ENCODE assay signal across 23 cellular contexts in genomic region chr3:42229266-42229941, GRCh38. TPM values are rescaled to one million over a fixed set of nuclear protein-coding genes. Genes with fewer than 3 reads are reported as not detected.
A peak's percentile ranks its signal among the peaks of the same experiment; 100 is the strongest.
DNase-seq lines count a peak whose midpoint lies in the region; ATAC-seq and TF ChIP-seq lines count a peak whose summit lies in the region.
"Had no signal": no experiment of that assay in that cellular context is flagged by ENCODE, and none has a peak within 500 bp of the region (broad histone marks: within the 10 kb centered on the region; RNA-seq: fewer than 3 reads in every experiment).

No MANE protein-coding gene starts in this region.

- no TSS peak for BruUV-seq in Panc1 (replicated peaks; lab: Mats Ljungman, UMichigan)

- H3K36me3 ChIP-seq in Panc1 (ENCODE audit: control insufficient read depth, insufficient read depth, low read length) (no peaks in the 10 kb centered on the region), endodermal cell (ENCODE audit: control insufficient read depth, insufficient read depth, low read length) (peaks cover 8% of the 10 kb centered on the region)

- DNase-seq in GM10266 (ENCODE audit: extremely low spot score) (no peak), Panc1 (ENCODE audit: low read depth, low spot score) (no peak), endodermal cell (peak; percentile 61), neural crest cell (ENCODE audit: low read depth, low spot score) (no peak), NCI-H345 (lab: John Stamatoyannopoulos, UW) (no peak), left ventricle myocardium superior (no peak)
- DNase-seq: activated CD4-positive, alpha-beta T cell treated with anti-CD3 and anti-CD28 coated beads, Interleukin-2, amount 50 U/mL, for 48 hours; activated naive CD4-positive, alpha-beta T cell treated with Interleukin-2 at 50 U/mL for 16 hours; CD4-positive, alpha-beta memory T cell; esophagus squamous epithelium; NCI-H2107; NCI-H774; stimulated activated CD4-positive, alpha-beta T cell treated with anti-CD3 and anti-CD28 coated beads, Interleukin-4, amount 100 ng/mL, for 24 hours; T-helper 17 cell; tibial artery had no signal

- H3K27me3 Mint-ChIP-seq in endodermal cell (ENCODE audit: insufficient read depth) (peaks cover 4% of the 10 kb centered on the region), neural crest cell (ENCODE audit: low read depth) (peaks cover 4% of the 10 kb centered on the region)

- POLR2A ChIA-PET in Panc1 (lab: Charles Lee): no interaction called here

- in situ Hi-C loops in Panc1 (cut with HindIII; ENCODE audit: low pct_unique_long_range_greater_than_20kb, low sequenced_read_pairs): no loop called here

- H3K9me3 Mint-ChIP-seq in endodermal cell (no peaks in the 10 kb centered on the region), neural crest cell (no peaks in the 10 kb centered on the region)

- no peak overlapping the region for H3K27ac Mint-ChIP-seq in endodermal cell
- H3K27ac Mint-ChIP-seq in neural crest cell (ENCODE audit: unreplicated experiment): peak overlapping the region; percentile 43
- H3K27ac Mint-ChIP-seq: T-helper 17 cell had no signal

- intact Hi-C loops in Panc1 (cut with micrococcal nuclease; ENCODE audit: unreplicated experiment): no loop called here
- intact Hi-C loops in left ventricle myocardium superior (cut with micrococcal nuclease): no loop called here

- H3K4me1 Mint-ChIP-seq in endodermal cell (no peaks in the 10 kb centered on the region), neural crest cell (peaks cover 7% of the 10 kb centered on the region)
- H3K4me1 Mint-ChIP-seq: CD4-positive, alpha-beta memory T cell had no signal

- H3K27me3 ChIP-seq in Panc1 (ENCODE audit: control insufficient read depth, insufficient read depth, low read length) (no peaks in the 10 kb centered on the region), endodermal cell (ENCODE audit: control insufficient read depth, insufficient read depth, low read length, poor library complexity, severe bottlenecking) (no peaks in the 10 kb centered on the region)
- H3K27me3 ChIP-seq: tibial artery, vagina had no signal

- H3K9me3 ChIP-seq in Panc1 (ENCODE audit: control insufficient read depth, insufficient read depth, low read depth, low read length) (no peaks in the 10 kb centered on the region), endodermal cell (ENCODE audit: control insufficient read depth, low read length) (no peaks in the 10 kb centered on the region)
- H3K9me3 ChIP-seq: esophagus squamous epithelium, tibial artery, vagina had no signal

- CTCF ChIA-PET in Panc1 (lab: Charles Lee): interaction anchor here (0.6 to 1.5 kb wide), 7 partner anchors 103 to 931 kb away, joined by 3 to 13 read pairs (median 5); no protein-coding TSS in a partner anchor

- H3K4me3 ChIP-seq in Panc1 (ENCODE audit: low read depth in 2 of 2, low read length in 2 of 2): no peak overlapping the region
- H3K4me3 ChIP-seq in endodermal cell (ENCODE audit: low read length): no peak overlapping the region
- H3K4me3 ChIP-seq: SK-N-MC, vagina had no signal

- H3K9ac ChIP-seq in endodermal cell (ENCODE audit: extremely low read depth, low read length, poor library complexity, severe bottlenecking): no peak overlapping the region

- H3K36me3 Mint-ChIP-seq in endodermal cell (ENCODE audit: low read depth): peaks cover 16% of the 10 kb centered on the region
- H3K36me3 Mint-ChIP-seq in neural crest cell (ENCODE audit: low read depth): peaks cover 5% of the 10 kb centered on the region

- WGBS in endodermal cell (ENCODE audit: insufficient coverage in 1 of 2, insufficient read length in 1 of 2), 2 experiments: 87 to 96% methylated on average over 4 to 5 of the region's 5 CpGs

- H3K27ac ChIP-seq in Panc1 (ENCODE audit: low read length) (no peak overlapping the region), endodermal cell (ENCODE audit: low read depth, low read length) (no peak overlapping the region)
- H3K27ac ChIP-seq: esophagus squamous epithelium, SK-N-MC, vagina had no signal

- H3K4me3 Mint-ChIP-seq in endodermal cell: no peak overlapping the region
- no peak overlapping the region for H3K4me3 Mint-ChIP-seq in neural crest cell
- H3K4me3 Mint-ChIP-seq: CD4-positive, alpha-beta memory T cell; T-helper 17 cell had no signal

- ATAC-seq in Panc1: peak; percentile 59
- ATAC-seq in HG03439 (IDR thresholded peaks at IDR 0.05; ENCODE audit: unreplicated experiment): no peak
- ATAC-seq in left ventricle myocardium superior: no peak
- no peak for ATAC-seq in HG02970 (IDR thresholded peaks at IDR 0.05; ENCODE audit: low FRiP score, unreplicated experiment)
- ATAC-seq: activated CD4-positive, CD25-positive, alpha-beta regulatory T cell treated with anti-CD3 and anti-CD28 coated beads, Interleukin-2, amount 50 U/mL, for 24 hours; T-helper 17 cell had no signal

- TF ChIP-seq CTCF in GM10266 (IDR thresholded peaks at IDR 0.05; ENCODE audit: control insufficient read depth, insufficient read depth, low read depth, missing control alignments): peak; percentile 15
- TF ChIP-seq CTCF in Panc1 (IDR thresholded peaks at IDR 0.05): no peak
- no peak for TF ChIP-seq CTCF in endodermal cell (conservative IDR thresholded peaks at IDR 0.05)
- TF ChIP-seq CTCF in neural crest cell (conservative IDR thresholded peaks at IDR 0.05): no peak

- H3K4me1 ChIP-seq in Panc1 (ENCODE audit: control insufficient read depth, insufficient read depth, low read length) (no peaks in the 10 kb centered on the region), endodermal cell (ENCODE audit: control insufficient read depth, insufficient read depth, low read length) (no peaks in the 10 kb centered on the region)

RNA-seq across cellular contexts. Expression of gene CCK, which starts 36.6 kb away (rescaled TPM):
- not detected for total RNA-seq in Panc1 (2021; ENCODE audit: unreplicated experiment)
- not detected for polyA plus RNA-seq in Panc1 (2012; ENCODE audit: insufficient read length)
- total RNA-seq in endodermal cell: under 1 TPM; 0.64 to 0.97 TPM
- polyA plus RNA-seq in endodermal cell (2013, experiment 1 of 2): not detected
- 0.46 TPM for polyA plus RNA-seq in endodermal cell (2013, experiment 2 of 2)
- total RNA-seq in neural crest cell: not detected in 2 replicates
- not detected for total RNA-seq in left ventricle myocardium superior
- total RNA-seq: CD4-positive, alpha-beta memory T cell; dermis microvascular lymphatic vessel endothelial cell; OCI-LY7; T-helper 17 cell; vagina had no signal
- polyA plus RNA-seq: CD4-positive, alpha-beta memory T cell; neural cell had no signal
